21 cellular contexts compared by ENCODE assay signal in genomic region chr11:62034045-62034355, GRCh38.
DNase-seq lines count a peak whose midpoint lies in the region; ATAC-seq, FAIRE-seq and TF ChIP-seq lines count a peak whose summit lies in the region.
"Had no signal": no experiment of that assay in that cellular context is flagged by ENCODE, and none has a peak within 500 bp of the region (broad histone marks: within the 10 kb centered on the region; RNA-seq: fewer than 3 reads in every experiment).

No MANE protein-coding gene starts in this region.

- H3K4me1 ChIP-seq in CD8-positive, alpha-beta T cell (ENCODE audit: insufficient read depth, low read length) = no peaks in the 10 kb centered on the region
- H3K4me1 ChIP-seq in PC-3 (ENCODE audit: insufficient read depth, low read length) = peaks cover 17% of the 10 kb centered on the region
- peaks cover 9% of the 10 kb centered on the region for H3K4me1 ChIP-seq in endothelial cell of umbilical vein (ENCODE audit: control insufficient read depth, extremely low read depth, insufficient read depth, low read length)
- H3K4me1 ChIP-seq: BLaER1 had no signal

- H3K79me2 ChIP-seq in PC-3 (ENCODE audit: low read length) = no peaks in the 10 kb centered on the region
- H3K79me2 ChIP-seq in endothelial cell of umbilical vein (ENCODE audit: control insufficient read depth, insufficient read depth, low read length) = no peaks in the 10 kb centered on the region

- no peaks in the 10 kb centered on the region for H3K9me3 Mint-ChIP-seq in CD8-positive, alpha-beta T cell
- H3K9me3 Mint-ChIP-seq in naive B cell = peaks cover 0 to 5% (median 0%) of the 10 kb centered on the region in 7 donors
- peaks cover 12% of the 10 kb centered on the region for H3K9me3 Mint-ChIP-seq in activated CD4-positive, alpha-beta memory T cell treated with anti-CD3 and anti-CD28 coated beads for 36 hours

- H3K27ac ChIP-seq in CD8-positive, alpha-beta T cell (ENCODE audit: low read depth, low read length) = no peak overlapping the region
- H3K27ac ChIP-seq in PC-3 (ENCODE audit: low read length) (peak overlapping the region; percentile 78), endothelial cell of umbilical vein (ENCODE audit: insufficient read depth, low read depth, low read length) (peak overlapping the region; percentile 2)
- H3K27ac ChIP-seq: BLaER1 had no signal

- no peak for TF ChIP-seq POLR2A in endothelial cell of umbilical vein (IDR thresholded peaks at IDR 0.05; ENCODE audit: low read depth, low read length)

- H3F3A ChIP-seq in PC-3 (ENCODE audit: low read length, unreplicated experiment) = no peaks in the 10 kb centered on the region

- no peaks in the 10 kb centered on the region for H4K20me1 ChIP-seq in PC-3 (ENCODE audit: low read length)
- no peaks in the 10 kb centered on the region for H4K20me1 ChIP-seq in endothelial cell of umbilical vein (replicated peaks; ENCODE audit: control insufficient read depth, extremely low read depth, insufficient read depth, low read length)
- H4K20me1 ChIP-seq: BLaER1 had no signal

- H3K4me3 Mint-ChIP-seq in CD8-positive, alpha-beta T cell = no peak overlapping the region
- no peak overlapping the region for H3K4me3 Mint-ChIP-seq in naive B cell
- H3K4me3 Mint-ChIP-seq in activated CD4-positive, alpha-beta memory T cell treated with anti-CD3 and anti-CD28 coated beads for 36 hours = no peak overlapping the region
- H3K4me3 Mint-ChIP-seq: H9 had no signal

- H3K9me1 ChIP-seq in endothelial cell of umbilical vein (replicated peaks; ENCODE audit: control insufficient read depth, extremely low read depth, insufficient read depth, low read length) = no peaks in the 10 kb centered on the region

- H3K36me3 Mint-ChIP-seq in CD8-positive, alpha-beta T cell = no peaks in the 10 kb centered on the region
- no peaks in the 10 kb centered on the region for H3K36me3 Mint-ChIP-seq in naive B cell
- peaks cover 5% of the 10 kb centered on the region for H3K36me3 Mint-ChIP-seq in activated CD4-positive, alpha-beta memory T cell treated with anti-CD3 and anti-CD28 coated beads for 36 hours

- H3K4me3 ChIP-seq in CD8-positive, alpha-beta T cell (ENCODE audit: low read depth, low read length) = no peak overlapping the region
- no peak overlapping the region for H3K4me3 ChIP-seq in PC-3 (ENCODE audit: low read length)
- no peak overlapping the region for H3K4me3 ChIP-seq in endothelial cell of umbilical vein (replicated peaks in 1 of 3; ENCODE audit: insufficient read depth in 1 of 3, low read depth in 1 of 3, low read length in 3 of 3)
- H3K4me3 ChIP-seq: BLaER1, GM12878 had no signal

- FAIRE-seq in endothelial cell of umbilical vein (lab: Jason Lieb, UNC) = no peak
- FAIRE-seq: GM12878 had no signal

- no peak for ATAC-seq in CD8-positive, alpha-beta T cell
- ATAC-seq in PC-3 = peak; percentile 12; the same call in 1 of the 2 replicates
- ATAC-seq in naive B cell (ENCODE audit: low read depth in 2 of 2) = no peak
- ATAC-seq in HG02642 (IDR thresholded peaks at IDR 0.05; ENCODE audit: poor library complexity, unreplicated experiment) = no peak
- ATAC-seq: GM12878, Panc1 had no signal

- no peaks in the 10 kb centered on the region for H3K9me3 ChIP-seq in CD8-positive, alpha-beta T cell (ENCODE audit: low read length)
- no peaks in the 10 kb centered on the region for H3K9me3 ChIP-seq in PC-3 (ENCODE audit: low read length)
- H3K9me3 ChIP-seq in endothelial cell of umbilical vein (replicated peaks; ENCODE audit: control insufficient read depth, insufficient read depth, low read length) = no peaks in the 10 kb centered on the region
- H3K9me3 ChIP-seq: SK-N-SH had no signal

- POLR2A ChIA-PET in CD8-positive, alpha-beta T cell (lab: Charles Lee) = interaction anchor here (0.6 kb wide), 1 partner anchor 31 kb away, joined by 3 read pairs; no protein-coding TSS in a partner anchor
- POLR2A ChIA-PET in PC-3 (lab: Charles Lee; ENCODE audit: unreplicated experiment) = no interaction called here
- POLR2A ChIA-PET in endothelial cell of umbilical vein (lab: Charles Lee) = no interaction called here
- POLR2A ChIA-PET in activated CD4-positive, alpha-beta memory T cell treated with anti-CD3 and anti-CD28 coated beads for 36 hours (lab: Charles Lee) = no interaction called here

- dilution Hi-C loops in endothelial cell of umbilical vein (cut with MboI; ENCODE audit: extremely low pct_ligation_motif_present, low sequenced_read_pairs) = no loop called here

- H3K4me1 Mint-ChIP-seq in CD8-positive, alpha-beta T cell (ENCODE audit: low read depth) = peaks cover 4% of the 10 kb centered on the region
- H3K4me1 Mint-ChIP-seq in naive B cell = peaks cover 6 to 14% (median 10%) of the 10 kb centered on the region in 3 donors
- H3K4me1 Mint-ChIP-seq in activated CD4-positive, alpha-beta memory T cell treated with anti-CD3 and anti-CD28 coated beads for 36 hours (ENCODE audit: low read depth) = peaks cover 10% of the 10 kb centered on the region

- H2AFZ ChIP-seq in PC-3 (ENCODE audit: low read length) (no peak overlapping the region), endothelial cell of umbilical vein (ENCODE audit: low read depth, low read length) (no peak overlapping the region)

- no peak for DNase-seq in CD8-positive, alpha-beta T cell
- DNase-seq in PC-3 = no peak
- no peak for DNase-seq in endothelial cell of umbilical vein (ENCODE audit: low read depth, low spot score)
- no peak for DNase-seq in naive B cell
- no peak for DNase-seq in AG20443 (ENCODE audit: low spot score)
- DNase-seq in activated CD4-positive, alpha-beta memory T cell treated with anti-CD3 and anti-CD28 coated beads for 36 hours = no peak
- DNase-seq in GM10266 (ENCODE audit: extremely low spot score) = no peak
- DNase-seq: DMS79, H9, MM.1S, NCI-H1092, NCI-H1436 treated with DMSO at 0.1 percent for 48 hours, NCI-H1930, NCI-H2227 treated with DMSO at 0.1 percent for 48 hours, NCI-H510A, SIG-M5, SK-N-SH had no signal

- H3K27ac Mint-ChIP-seq in CD8-positive, alpha-beta T cell = peak overlapping the region; percentile 23
- peak overlapping the region in 4 of 6 donors; percentile 53 to 96 (median 76) for H3K27ac Mint-ChIP-seq in naive B cell
- no peak overlapping the region for H3K27ac Mint-ChIP-seq in activated CD4-positive, alpha-beta memory T cell treated with anti-CD3 and anti-CD28 coated beads for 36 hours
- H3K27ac Mint-ChIP-seq: H9 had no signal

- intact Hi-C loops in CD8-positive, alpha-beta T cell (cut with DNase I, micrococcal nuclease) = no loop called here
- intact Hi-C loops in PC-3 (cut with micrococcal nuclease) = no loop called here
- intact Hi-C loops in endothelial cell of umbilical vein (cut with micrococcal nuclease) = no loop called here
- intact Hi-C loops in activated CD4-positive, alpha-beta memory T cell treated with anti-CD3 and anti-CD28 coated beads for 36 hours (cut with micrococcal nuclease) = no loop called here

- no peaks in the 10 kb centered on the region for H3K27me3 ChIP-seq in CD8-positive, alpha-beta T cell (ENCODE audit: insufficient read depth, low read length)
- H3K27me3 ChIP-seq in PC-3 (ENCODE audit: low read length) = no peaks in the 10 kb centered on the region
- H3K27me3 ChIP-seq in endothelial cell of umbilical vein (ENCODE audit: control insufficient read depth in 2 of 2, insufficient read depth in 2 of 2, low read length in 2 of 2) = no peaks in the 10 kb centered on the region
- H3K27me3 ChIP-seq: BLaER1 had no signal

- TF ChIP-seq CTCF in CD8-positive, alpha-beta T cell (IDR thresholded peaks at IDR 0.05) = no peak
- TF ChIP-seq CTCF in PC-3 (conservative IDR thresholded peaks at IDR 0.05; ENCODE audit: low read depth, low read length) (no peak), endothelial cell of umbilical vein (IDR thresholded peaks at IDR 0.05; ENCODE audit: extremely low read depth in 1 of 2, insufficient read depth in 1 of 2, low read depth in 1 of 2, low read length in 2 of 2) (no peak), GM10266 (IDR thresholded peaks at IDR 0.05; ENCODE audit: control insufficient read depth, insufficient read depth, low read depth, missing control alignments) (no peak)

- CTCF ChIA-PET in CD8-positive, alpha-beta T cell (lab: Charles Lee) = interaction anchor here (0.8 kb wide), 1 partner anchor 9 kb away, joined by 3 read pairs; no protein-coding TSS in a partner anchor
- CTCF ChIA-PET in PC-3 (lab: Charles Lee) = no interaction called here
- CTCF ChIA-PET in endothelial cell of umbilical vein (lab: Charles Lee) = interaction anchor here (1.5 kb wide), 1 partner anchor 48 kb away, joined by 4 read pairs; no protein-coding TSS in a partner anchor
- CTCF ChIA-PET in activated CD4-positive, alpha-beta memory T cell treated with anti-CD3 and anti-CD28 coated beads for 36 hours (lab: Charles Lee) = interaction anchor here (1.1 kb wide), 1 partner anchor 48 kb away, joined by 4 read pairs; no protein-coding TSS in a partner anchor

- H3K4me2 ChIP-seq in PC-3 (ENCODE audit: low read length) (peak overlapping the region; percentile 33; the same call in 1 of the 2 replicates), endothelial cell of umbilical vein (ENCODE audit: insufficient read depth, low read length) (no peak overlapping the region)
- H3K4me2 ChIP-seq: BLaER1, SK-N-SH had no signal

- H3K27me3 Mint-ChIP-seq in CD8-positive, alpha-beta T cell (ENCODE audit: low read depth) = peaks cover 4% of the 10 kb centered on the region
- H3K27me3 Mint-ChIP-seq in naive B cell = no peaks in the 10 kb centered on the region
- peaks cover 3% of the 10 kb centered on the region for H3K27me3 Mint-ChIP-seq in activated CD4-positive, alpha-beta memory T cell treated with anti-CD3 and anti-CD28 coated beads for 36 hours

- TSS peak; percentile 97 for BruUV-seq in PC-3 (replicated peaks; lab: Mats Ljungman, UMichigan)
- no TSS peak for BruUV-seq in endothelial cell of umbilical vein (replicated peaks; lab: Mats Ljungman, UMichigan)

- no peaks in the 10 kb centered on the region for H3K9me2 ChIP-seq in PC-3 (replicated peaks; ENCODE audit: low read length)
- H3K9me2 ChIP-seq: SK-N-SH had no signal

- H3K36me3 ChIP-seq in CD8-positive, alpha-beta T cell (ENCODE audit: insufficient read depth, low read length) = no peaks in the 10 kb centered on the region
- H3K36me3 ChIP-seq in PC-3 (ENCODE audit: low read depth, low read length) = no peaks in the 10 kb centered on the region
- H3K36me3 ChIP-seq in endothelial cell of umbilical vein (ENCODE audit: control insufficient read depth in 2 of 2, extremely low read depth in 1 of 2, insufficient read depth in 2 of 2, low read length in 2 of 2) = no peaks in the 10 kb centered on the region
- H3K36me3 ChIP-seq: BLaER1 had no signal

- H3K9ac ChIP-seq in PC-3 (ENCODE audit: low read length) (peak overlapping the region; percentile 25; the same call in 1 of the 2 replicates), endothelial cell of umbilical vein (replicated peaks; ENCODE audit: extremely low read depth, insufficient read depth, low read length) (no peak overlapping the region)
- H3K9ac ChIP-seq: BLaER1, SK-N-SH had no signal

TF ChIP-seq in endothelial cell of umbilical vein, 7 proteins besides CTCF, POLR2A, EP300 and RAD21 (continues in another document):
- TF ChIP-seq GATA2 (IDR thresholded peaks at IDR 0.05; ENCODE audit: insufficient read depth, insufficient read length, low read depth, low read length) = no peak
- TF ChIP-seq, protein P1, sequence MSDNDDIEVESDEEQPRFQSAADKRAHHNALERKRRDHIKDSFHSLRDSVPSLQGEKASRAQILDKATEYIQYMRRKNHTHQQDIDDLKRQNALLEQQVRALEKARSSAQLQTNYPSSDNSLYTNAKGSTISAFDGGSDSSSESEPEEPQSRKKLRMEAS (IDR thresholded peaks at IDR 0.05; ENCODE audit: insufficient read depth, insufficient read length) = no peak
